In genomic region chrX:115147220-115147619, GRCh38 we compare ENCODE assay signal across 9 cellular contexts. TPM values are rescaled to one million over a fixed set of nuclear protein-coding genes. Genes with fewer than 3 reads are reported as not detected.
DNase-seq lines count a peak whose midpoint lies in the region; ATAC-seq, FAIRE-seq and TF ChIP-seq lines count a peak whose summit lies in the region.
"Had no signal": no experiment of that assay in that cellular context is flagged by ENCODE, and none has a peak within 500 bp of the region (broad histone marks: within the 10 kb centered on the region; RNA-seq: fewer than 3 reads in every experiment).

No MANE protein-coding gene starts in this region.

- H3K4me3 ChIP-seq in WERI-Rb-1 (ENCODE audit: low read depth, low read length): no peak overlapping the region

- no peaks in the 10 kb centered on the region for H3K36me3 Mint-ChIP-seq in activated naive CD8-positive, alpha-beta T cell treated with anti-CD3 and anti-CD28 coated beads, Interleukin-2, amount 50 U/mL, for 24 hours (ENCODE audit: low read depth)
- H3K36me3 Mint-ChIP-seq in activated T-helper 2 cell treated with anti-CD3 and anti-CD28 coated beads, Interferon-gamma antibody, Interleukin-2, Interleukin-4, amounts not matched to agents 10 μg/mL and 5 μg/mL and 100 μg/mL, durations not matched to agents 14 hours and 24 hours and 36 hours (ENCODE audit: low read depth): no peaks in the 10 kb centered on the region

- no peaks in the 10 kb centered on the region for H3K9me3 Mint-ChIP-seq in activated naive CD8-positive, alpha-beta T cell treated with anti-CD3 and anti-CD28 coated beads, Interleukin-2, amount 50 U/mL, for 24 hours
- H3K9me3 Mint-ChIP-seq in activated T-helper 2 cell treated with anti-CD3 and anti-CD28 coated beads, Interferon-gamma antibody, Interleukin-2, Interleukin-4, amounts not matched to agents 10 μg/mL and 5 μg/mL and 100 μg/mL, durations not matched to agents 14 hours and 24 hours and 36 hours: peaks cover 5% of the 10 kb centered on the region

- FAIRE-seq in HTR-8/SVneo (lab: Jason Lieb, UNC): no peak
- FAIRE-seq: GM19239 had no signal

- no peaks in the 10 kb centered on the region for H3K4me1 Mint-ChIP-seq in activated naive CD8-positive, alpha-beta T cell treated with anti-CD3 and anti-CD28 coated beads, Interleukin-2, amount 50 U/mL, for 24 hours
- H3K4me1 Mint-ChIP-seq in activated T-helper 2 cell treated with anti-CD3 and anti-CD28 coated beads, Interferon-gamma antibody, Interleukin-2, Interleukin-4, amounts not matched to agents 10 μg/mL and 5 μg/mL and 100 μg/mL, durations not matched to agents 14 hours and 24 hours and 36 hours (ENCODE audit: low read depth): no peaks in the 10 kb centered on the region

- no peaks in the 10 kb centered on the region for H3K27me3 ChIP-seq in WERI-Rb-1 (ENCODE audit: insufficient read depth, low read depth, severe bottlenecking)

- H3K27ac Mint-ChIP-seq in activated naive CD8-positive, alpha-beta T cell treated with anti-CD3 and anti-CD28 coated beads, Interleukin-2, amount 50 U/mL, for 24 hours: no peak overlapping the region
- H3K27ac Mint-ChIP-seq in activated T-helper 2 cell treated with anti-CD3 and anti-CD28 coated beads, Interferon-gamma antibody, Interleukin-2, Interleukin-4, amounts not matched to agents 10 μg/mL and 5 μg/mL and 100 μg/mL, durations not matched to agents 14 hours and 24 hours and 36 hours: no peak overlapping the region

- H3K27ac ChIP-seq in WERI-Rb-1: no peak overlapping the region

- H3K36me3 ChIP-seq in WERI-Rb-1: peaks cover 8% of the 10 kb centered on the region

- no peak for TF ChIP-seq CTCF in WERI-Rb-1 (IDR thresholded peaks at IDR 0.05; ENCODE audit: low read depth, low read length)

- no peaks in the 10 kb centered on the region for H3K27me3 Mint-ChIP-seq in activated naive CD8-positive, alpha-beta T cell treated with anti-CD3 and anti-CD28 coated beads, Interleukin-2, amount 50 U/mL, for 24 hours
- H3K27me3 Mint-ChIP-seq in activated T-helper 2 cell treated with anti-CD3 and anti-CD28 coated beads, Interferon-gamma antibody, Interleukin-2, Interleukin-4, amounts not matched to agents 10 μg/mL and 5 μg/mL and 100 μg/mL, durations not matched to agents 14 hours and 24 hours and 36 hours (ENCODE audit: low read depth): no peaks in the 10 kb centered on the region

- no peak for ATAC-seq in activated naive CD8-positive, alpha-beta T cell treated with anti-CD3 and anti-CD28 coated beads, Interleukin-2, amount 50 U/mL, for 24 hours
- no peak for ATAC-seq in HG02884 (IDR thresholded peaks at IDR 0.05; ENCODE audit: unreplicated experiment)

- H3K9me3 ChIP-seq in WERI-Rb-1 (ENCODE audit: severe bottlenecking): peaks cover 4% of the 10 kb centered on the region

- DNase-seq in COLO829 (ENCODE audit: low spot score): peak; percentile 52
- peak; percentile 1 for DNase-seq in HTR-8/SVneo (ENCODE audit: insufficient read length, low spot score)
- peak; percentile 6 for DNase-seq in astrocyte of the hippocampus (ENCODE audit: low read depth, low spot score)
- DNase-seq in lung microvascular endothelial cell (ENCODE audit: low read depth in 2 of 2): peak; percentile 30 to 41
- no peak for DNase-seq in WERI-Rb-1
- DNase-seq in activated naive CD8-positive, alpha-beta T cell treated with anti-CD3 and anti-CD28 coated beads, Interleukin-2, amount 50 U/mL, for 24 hours: no peak
- no peak for DNase-seq in activated T-helper 2 cell treated with anti-CD3 and anti-CD28 coated beads, Interferon-gamma antibody, Interleukin-2, Interleukin-4, amounts not matched to agents 10 μg/mL and 5 μg/mL and 100 μg/mL, durations not matched to agents 14 hours and 24 hours and 36 hours (ENCODE audit: low spot score)

- intact Hi-C loops in activated T-helper 2 cell treated with anti-CD3 and anti-CD28 coated beads, Interferon-gamma antibody, Interleukin-2, Interleukin-4, amounts not matched to agents 10 μg/mL and 5 μg/mL and 100 μg/mL, durations not matched to agents 14 hours and 24 hours and 36 hours (cut with micrococcal nuclease): no loop called here

- H3K4me3 Mint-ChIP-seq in activated naive CD8-positive, alpha-beta T cell treated with anti-CD3 and anti-CD28 coated beads, Interleukin-2, amount 50 U/mL, for 24 hours: no peak overlapping the region
- H3K4me3 Mint-ChIP-seq in activated T-helper 2 cell treated with anti-CD3 and anti-CD28 coated beads, Interferon-gamma antibody, Interleukin-2, Interleukin-4, amounts not matched to agents 10 μg/mL and 5 μg/mL and 100 μg/mL, durations not matched to agents 14 hours and 24 hours and 36 hours (ENCODE audit: low read depth): no peak overlapping the region

RNA-seq across cellular contexts. Expression of gene RBMXL3, which starts 42.0 kb away (rescaled TPM):
- not detected in 2 replicates for total RNA-seq in lung microvascular endothelial cell
- total RNA-seq in activated T-helper 2 cell treated with anti-CD3 and anti-CD28 coated beads, Interferon-gamma antibody, Interleukin-2, Interleukin-4, amounts not matched to agents 10 μg/mL and 5 μg/mL and 100 μg/mL, durations not matched to agents 14 hours and 24 hours and 36 hours: not detected in 2 replicates

Comparison
In these comparisons a context has a peak if more than half of its experiments do, and no peak if none do; other contexts are left out.
1. DNase-seq: peak in COLO829 (single experiment), HTR-8/SVneo (single experiment), astrocyte of the hippocampus (single experiment) and lung microvascular endothelial cell (2 of 2); none in WERI-Rb-1 (single experiment), activated naive CD8-positive, alpha-beta T cell treated with anti-CD3 and anti-CD28 coated beads, Interleukin-2, amount 50 U/mL, for 24 hours (single experiment) and activated T-helper 2 cell treated with anti-CD3 and anti-CD28 coated beads, Interferon-gamma antibody, Interleukin-2, Interleukin-4, amounts not matched to agents 10 μg/mL and 5 μg/mL and 100 μg/mL, durations not matched to agents 14 hours and 24 hours and 36 hours (single experiment).